In the genomic region with DNA sequence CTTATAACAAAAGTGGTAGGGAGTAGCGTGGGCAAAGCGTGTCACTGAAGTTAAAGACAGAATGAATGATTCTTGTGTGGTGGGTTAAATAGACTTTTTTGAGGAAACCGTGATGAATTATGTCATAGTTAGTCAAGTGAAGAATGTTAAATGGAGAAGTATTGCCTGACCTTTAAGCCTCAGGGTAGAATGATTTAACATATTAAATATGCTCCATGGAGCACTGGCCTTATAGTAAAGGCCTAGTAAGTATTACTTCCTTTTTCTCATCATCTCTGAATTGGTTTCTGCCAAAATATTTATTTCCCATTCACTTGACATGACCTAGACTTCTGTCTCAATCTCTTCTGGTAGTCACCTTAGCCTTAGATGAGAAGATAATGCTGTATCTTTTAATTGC, we compare ENCODE assay signal across 34 cellular contexts. TPM values are rescaled to one million over a fixed set of nuclear protein-coding genes. Genes with fewer than 3 reads are reported as not detected.
"Had no signal": no experiment of that assay in that cellular context is flagged by ENCODE, and none has a peak within 500 bp of the region (broad histone marks: within the 10 kb centered on the region; RNA-seq: fewer than 3 reads in every experiment).

No MANE protein-coding gene starts in this region.

- H3K4me3 Mint-ChIP-seq: memory B cell; natural killer cell; stimulated activated naive CD8-positive, alpha-beta T cell treated with anti-CD3 and anti-CD28 coated beads, Interleukin-15, amount 100 ng/mL, for 72 hours had no signal

- H3K4me1 Mint-ChIP-seq: memory B cell; natural killer cell; stimulated activated naive CD8-positive, alpha-beta T cell treated with anti-CD3 and anti-CD28 coated beads, Interleukin-15, amount 100 ng/mL, for 72 hours had no signal

- H3K27me3 Mint-ChIP-seq: memory B cell; stimulated activated naive CD8-positive, alpha-beta T cell treated with anti-CD3 and anti-CD28 coated beads, Interleukin-15, amount 100 ng/mL, for 72 hours had no signal

- H3K9me3 ChIP-seq: esophagus muscularis mucosa, gastroesophageal sphincter, heart right ventricle, ovary, psoas muscle, sigmoid colon, suprapubic skin, transverse colon, upper lobe of right lung, vagina had no signal

- H3K4me3 ChIP-seq: coronary artery, esophagus muscularis mucosa, gastroesophageal sphincter, heart right ventricle, lung, ovary, psoas muscle, sigmoid colon, suprapubic skin, transverse colon, upper lobe of right lung, vagina had no signal

- H3K27ac ChIP-seq: coronary artery, esophagus muscularis mucosa, foreskin keratinocyte, gastroesophageal sphincter, heart right ventricle, ovary, psoas muscle, sigmoid colon, suprapubic skin, transverse colon, upper lobe of right lung, vagina had no signal

- H3K36me3 ChIP-seq: esophagus muscularis mucosa, gastroesophageal sphincter, heart right ventricle, ovary, sigmoid colon, suprapubic skin, transverse colon, upper lobe of right lung, vagina had no signal

- ATAC-seq: foreskin keratinocyte; gastroesophageal sphincter; heart right ventricle; left lobe of liver; natural killer cell; psoas muscle; right cardiac atrium; stimulated activated naive CD8-positive, alpha-beta T cell treated with anti-CD3 and anti-CD28 coated beads, Interleukin-15, amount 100 ng/mL, for 72 hours; upper lobe of right lung had no signal

- H3K27me3 ChIP-seq: esophagus muscularis mucosa, foreskin keratinocyte, gastroesophageal sphincter, ovary, sigmoid colon, suprapubic skin, transverse colon, upper lobe of right lung, vagina had no signal

- H3K4me1 ChIP-seq: esophagus muscularis mucosa, foreskin keratinocyte, gastroesophageal sphincter, heart right ventricle, psoas muscle, sigmoid colon, suprapubic skin, transverse colon, upper lobe of right lung, vagina had no signal

- H3K27ac Mint-ChIP-seq: memory B cell; natural killer cell; stimulated activated naive CD8-positive, alpha-beta T cell treated with anti-CD3 and anti-CD28 coated beads, Interleukin-15, amount 100 ng/mL, for 72 hours had no signal

- DNase-seq: dermis blood vessel endothelial cell; effector memory CD4-positive, alpha-beta T cell; glutamatergic neuron; heart right ventricle; hypothalamus; natural killer cell; occipital lobe; ovary; posterior cingulate gyrus; psoas muscle; right cardiac atrium; sigmoid colon; stimulated activated CD4-positive, alpha-beta T cell treated with anti-CD3 and anti-CD28 coated beads, Interleukin-2, amount 100 ng/mL, for 24 hours; stimulated activated CD4-positive, alpha-beta T cell treated with anti-CD3 and anti-CD28 coated beads, Interleukin-4, amount 100 ng/mL, for 4 hours; stimulated activated naive CD4-positive, alpha-beta T cell; stimulated activated naive CD8-positive, alpha-beta T cell treated with anti-CD3 and anti-CD28 coated beads, Interleukin-15, amount 100 ng/mL, for 72 hours; transverse colon; upper lobe of right lung had no signal

- H3K36me3 Mint-ChIP-seq: memory B cell, natural killer cell had no signal

- H3K9me3 Mint-ChIP-seq: stimulated activated naive CD8-positive, alpha-beta T cell treated with anti-CD3 and anti-CD28 coated beads, Interleukin-15, amount 100 ng/mL, for 72 hours had no signal

RNA-seq across cellular contexts. Expression of a gene that starts 23.7 kb away (rescaled TPM):
- total RNA-seq: dermis blood vessel endothelial cell, endothelial cell of umbilical vein, epithelial cell of proximal tubule, esophagus muscularis mucosa, fibroblast of lung, foreskin keratinocyte, gastroesophageal sphincter, heart right ventricle, left lobe of liver, liver, lung, mononuclear cell, natural killer cell, occipital lobe, ovary, psoas muscle, renal cortical epithelial cell, right cardiac atrium, sigmoid colon, skeletal muscle tissue, suprapubic skin, transverse colon, upper lobe of right lung, vagina had no signal

RNA-seq across cellular contexts. Expression of a gene that starts 28.8 kb away (rescaled TPM):
- total RNA-seq: dermis blood vessel endothelial cell, endothelial cell of umbilical vein, epithelial cell of proximal tubule, esophagus muscularis mucosa, fibroblast of lung, foreskin keratinocyte, gastroesophageal sphincter, heart right ventricle, left lobe of liver, liver, lung, mononuclear cell, natural killer cell, occipital lobe, psoas muscle, renal cortical epithelial cell, right cardiac atrium, sigmoid colon, skeletal muscle tissue, suprapubic skin, transverse colon, upper lobe of right lung, vagina had no signal

RNA-seq across cellular contexts. Expression of a gene that starts 38.6 kb away (rescaled TPM):
- total RNA-seq: dermis blood vessel endothelial cell, endothelial cell of umbilical vein, esophagus muscularis mucosa, foreskin keratinocyte, gastroesophageal sphincter, heart right ventricle, left lobe of liver, liver, lung, mononuclear cell, natural killer cell, psoas muscle, right cardiac atrium, sigmoid colon, suprapubic skin, transverse colon, upper lobe of right lung had no signal

RNA-seq across cellular contexts. Expression of a gene that starts 40.2 kb away (rescaled TPM):
- total RNA-seq: dermis blood vessel endothelial cell, endothelial cell of umbilical vein, epithelial cell of proximal tubule, esophagus muscularis mucosa, fibroblast of lung, foreskin keratinocyte, gastroesophageal sphincter, heart right ventricle, left lobe of liver, liver, lung, mononuclear cell, natural killer cell, occipital lobe, ovary, psoas muscle, renal cortical epithelial cell, right cardiac atrium, sigmoid colon, skeletal muscle tissue, suprapubic skin, transverse colon, upper lobe of right lung, vagina had no signal

RNA-seq across cellular contexts. Expression of a gene that starts 55.3 kb away (rescaled TPM):
- total RNA-seq: dermis blood vessel endothelial cell, endothelial cell of umbilical vein, epithelial cell of proximal tubule, esophagus muscularis mucosa, fibroblast of lung, foreskin keratinocyte, gastroesophageal sphincter, heart right ventricle, liver, lung, mononuclear cell, natural killer cell, occipital lobe, psoas muscle, renal cortical epithelial cell, right cardiac atrium, sigmoid colon, skeletal muscle tissue, suprapubic skin, transverse colon, upper lobe of right lung, vagina had no signal
